ENCODE assay signal across 2 cellular contexts in the genomic region with DNA sequence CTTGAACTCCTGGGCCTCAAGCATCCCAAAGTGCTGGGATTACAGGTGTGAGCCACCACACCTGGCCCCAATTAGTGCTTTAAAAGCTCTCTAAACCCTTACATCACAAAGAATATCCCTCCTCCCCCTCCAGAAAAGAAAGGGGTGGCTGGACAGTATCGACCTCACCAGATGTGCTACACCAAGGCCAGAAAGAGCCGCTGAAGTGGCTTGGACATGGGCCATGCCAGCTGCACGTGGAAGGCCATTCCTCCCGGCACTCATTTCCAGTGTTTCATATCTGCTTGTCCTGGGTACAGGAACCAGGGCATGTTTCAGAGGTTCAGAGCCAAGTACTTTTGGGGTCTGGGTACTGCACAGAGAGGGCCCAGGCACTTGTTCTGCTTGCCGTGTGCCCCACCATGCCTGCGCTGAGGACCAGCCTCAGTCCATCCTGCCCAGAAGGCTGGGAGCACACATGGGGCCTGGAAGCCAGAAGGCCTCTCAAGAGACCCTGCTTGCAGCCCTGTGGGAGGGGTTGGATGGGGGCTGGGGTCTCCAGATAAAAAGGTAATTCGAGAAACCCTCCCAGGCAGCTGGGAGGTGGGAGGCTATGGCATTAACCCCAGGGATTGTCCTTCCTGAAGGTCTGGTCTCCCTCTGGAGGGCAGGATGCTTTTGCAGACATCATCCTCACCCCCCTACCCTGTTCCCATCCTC.
TF ChIP-seq lines count a peak whose summit lies in the region.

No MANE protein-coding gene starts in this region.

TF ChIP-seq in H1, 55 proteins besides CTCF, POLR2A, EP300 and RAD21:
- no peak for TF ChIP-seq EZH2 (IDR thresholded peaks at IDR 0.05; ENCODE audit: low read depth, low read length, severe bottlenecking)

TF ChIP-seq in SK-N-SH treated with all-trans-retinoic acid at 6 μM for 48 hours, 23 proteins besides CTCF, POLR2A, EP300 and RAD21:
- TF ChIP-seq OSR1 (CRISPR knock-in tag; IDR thresholded peaks at IDR 0.05) (no peak), ZNF70 (CRISPR knock-in tag; IDR thresholded peaks at IDR 0.05) (no peak), ZFP3 (CRISPR knock-in tag; IDR thresholded peaks at IDR 0.05) (no peak), CREB5 (CRISPR knock-in tag; IDR thresholded peaks at IDR 0.05; ENCODE audit: low read depth) (no peak), ARNTL (CRISPR knock-in tag; IDR thresholded peaks at IDR 0.05; ENCODE audit: borderline replicate concordance, low read depth) (no peak), SNAI2 (CRISPR knock-in tag; IDR thresholded peaks at IDR 0.05) (no peak)
